Comparison of ENCODE assay signal across 40 cellular contexts in the genomic region with DNA sequence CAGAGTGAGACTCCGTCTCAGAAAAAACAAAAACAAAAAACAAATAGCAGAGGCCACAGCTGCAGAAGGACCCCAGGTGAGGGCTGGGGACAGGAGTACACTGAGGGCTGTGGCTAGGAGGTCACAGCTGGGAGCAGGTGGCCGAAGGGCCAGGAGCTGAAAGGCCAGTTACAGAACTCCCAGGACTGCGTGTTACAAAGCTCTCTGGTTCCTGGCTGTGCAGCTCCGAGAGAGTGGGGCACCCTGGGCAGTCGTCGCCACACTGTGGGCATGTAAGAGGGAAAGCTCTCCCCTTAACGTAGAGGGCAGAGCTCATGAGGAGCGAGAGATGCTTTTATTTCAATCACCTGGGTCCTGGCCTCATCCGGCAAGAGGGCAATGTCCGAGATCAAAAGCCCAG. TPM values are rescaled to one million over a fixed set of nuclear protein-coding genes. Genes with fewer than 3 reads are reported as not detected.
"Had no signal": no experiment of that assay in that cellular context is flagged by ENCODE, and none has a peak within 500 bp of the region (broad histone marks: within the 10 kb centered on the region; RNA-seq: fewer than 3 reads in every experiment).

No MANE protein-coding gene starts in this region.

- H3K9me3 ChIP-seq: adrenal gland, ascending aorta, body of pancreas, breast epithelium had no signal

- H3K4me1 ChIP-seq: ascending aorta, body of pancreas, breast epithelium had no signal

- H3K9me3 Mint-ChIP-seq: activated naive CD4-positive, alpha-beta T cell treated with anti-CD3 and anti-CD28 coated beads for 36 hours; activated naive CD4-positive, alpha-beta T cell treated with anti-CD3 and anti-CD28 coated beads, Interleukin-2, amount 10 ng/mL, durations not matched to agents 7 days and 5 days; activated naive CD4-positive, alpha-beta T cell treated with anti-CD3 and anti-CD28 coated beads, Interleukin-2, amount 50 U/mL, for 24 hours; activated naive CD8-positive, alpha-beta T cell treated with anti-CD3 and anti-CD28 coated beads, Interleukin-2, amount 10 ng/mL, durations not matched to agents 7 days and 5 days; activated naive CD8-positive, alpha-beta T cell treated with anti-CD3 and anti-CD28 coated beads, Interleukin-2, amount 50 U/mL, for 24 hours; activated T-cell treated with anti-CD3 and anti-CD28 coated beads, Interleukin-2, amount 50 U/mL, for 4 hours; activated T-helper 1 cell treated with anti-CD3 and anti-CD28 coated beads, Interleukin-12 subunit alpha, Interleukin-12 subunit beta, Interleukin-2, Interleukin-4 antibody, amounts not matched to agents 30 ng/mL and 10 ng/mL and 1 ng/mL, durations not matched to agents 14 hours and 24 hours and 36 hours; activated T-helper 17 cell treated with anti-CD3 and anti-CD28 coated beads, Interleukin-2, amount 50 U/mL, for 72 hours; central memory CD8-positive, alpha-beta T cell had no signal

- H3K4me3 ChIP-seq: adrenal gland, ascending aorta, body of pancreas, breast epithelium, cardiac muscle cell had no signal

- ATAC-seq: activated naive CD4-positive, alpha-beta T cell treated with anti-CD3 and anti-CD28 coated beads, Interleukin-2, amount 50 U/mL, for 72 hours; activated naive CD8-positive, alpha-beta T cell treated with anti-CD3 and anti-CD28 coated beads, Interleukin-2, amount 50 U/mL, for 24 hours; activated T-cell treated with anti-CD3 and anti-CD28 coated beads, Interleukin-2, amount 50 U/mL, for 4 hours; activated T-cell treated with anti-CD3 and anti-CD28 coated beads, Interleukin-2, amount 50 U/mL, for 72 hours; activated T-helper 17 cell treated with anti-CD3 and anti-CD28 coated beads, Interleukin-2, amount 50 U/mL, for 72 hours; body of pancreas had no signal

- H3K36me3 ChIP-seq: adrenal gland, ascending aorta, brain microvascular endothelial cell, breast epithelium, cardiac muscle cell had no signal

- H3K27ac ChIP-seq: adrenal gland, ascending aorta, body of pancreas, brain microvascular endothelial cell, breast epithelium, cardiac muscle cell had no signal

- H3K36me3 Mint-ChIP-seq: activated naive CD4-positive, alpha-beta T cell treated with anti-CD3 and anti-CD28 coated beads, Interleukin-2, amount 10 ng/mL, durations not matched to agents 7 days and 5 days; activated naive CD8-positive, alpha-beta T cell; activated naive CD8-positive, alpha-beta T cell treated with anti-CD3 and anti-CD28 coated beads, Interleukin-2, amount 10 ng/mL, durations not matched to agents 7 days and 5 days; brain had no signal

- H3K27ac Mint-ChIP-seq: activated naive CD4-positive, alpha-beta T cell treated with anti-CD3 and anti-CD28 coated beads for 36 hours; activated naive CD4-positive, alpha-beta T cell treated with anti-CD3 and anti-CD28 coated beads, Interleukin-2, amount 10 ng/mL, durations not matched to agents 7 days and 5 days; activated naive CD8-positive, alpha-beta T cell; activated naive CD8-positive, alpha-beta T cell treated with anti-CD3 and anti-CD28 coated beads for 36 hours; activated naive CD8-positive, alpha-beta T cell treated with anti-CD3 and anti-CD28 coated beads, Interleukin-2, amount 10 ng/mL, durations not matched to agents 7 days and 5 days; activated naive CD8-positive, alpha-beta T cell treated with anti-CD3 and anti-CD28 coated beads, Interleukin-2, amount 50 U/mL, for 24 hours; activated T-cell treated with anti-CD3 and anti-CD28 coated beads, Interleukin-2, amount 50 U/mL, for 24 hours; activated T-cell treated with anti-CD3 and anti-CD28 coated beads, Interleukin-2, amount 50 U/mL, for 72 hours; activated T-helper 1 cell treated with anti-CD3 and anti-CD28 coated beads, Interleukin-12 subunit alpha, Interleukin-12 subunit beta, Interleukin-2, Interleukin-4 antibody, amounts not matched to agents 30 ng/mL and 10 ng/mL and 1 ng/mL, durations not matched to agents 14 hours and 24 hours and 36 hours; activated T-helper 17 cell treated with anti-CD3 and anti-CD28 coated beads, Interleukin-2, amount 50 U/mL, for 72 hours; brain had no signal

- DNase-seq: activated gamma-delta T cell; activated gamma-delta T cell treated with Interleukin-2 at 50 U/mL for 16 hours; activated naive CD4-positive, alpha-beta T cell; activated naive CD4-positive, alpha-beta T cell treated with anti-CD3 and anti-CD28 coated beads for 36 hours; activated naive CD4-positive, alpha-beta T cell treated with anti-CD3 and anti-CD28 coated beads, Interleukin-2, amount 10 ng/mL, durations not matched to agents 7 days and 5 days; activated naive CD4-positive, alpha-beta T cell treated with anti-CD3 and anti-CD28 coated beads, Interleukin-2, amount 50 U/mL, for 16 hours; activated naive CD4-positive, alpha-beta T cell treated with Interleukin-2 at 50 U/mL for 16 hours; activated naive CD8-positive, alpha-beta T cell treated with anti-CD3 and anti-CD28 coated beads for 36 hours; activated naive CD8-positive, alpha-beta T cell treated with anti-CD3 and anti-CD28 coated beads, Interleukin-2, amount 10 ng/mL, durations not matched to agents 7 days and 5 days; activated naive CD8-positive, alpha-beta T cell treated with anti-CD3 and anti-CD28 coated beads, Interleukin-2, amount 50 U/mL, for 24 hours; activated T-cell treated with anti-CD3 and anti-CD28 coated beads for 4 hours; activated T-cell treated with anti-CD3 and anti-CD28 coated beads, Interleukin-2, amount 50 U/mL, for 1 hour; activated T-cell treated with anti-CD3 and anti-CD28 coated beads, Interleukin-2, amount 50 U/mL, for 24 hours; activated T-cell treated with anti-CD3 and anti-CD28 coated beads, Interleukin-2, amount 50 U/mL, for 4 hours; activated T-cell treated with anti-CD3 and anti-CD28 coated beads, Interleukin-2, amount 50 U/mL, for 48 hours; activated T-cell treated with anti-CD3 and anti-CD28 coated beads, Interleukin-2, amount 50 U/mL, for 72 hours; adrenal gland; amniotic stem cell; amygdala; anterior cingulate cortex; aorta; body of pancreas; brain microvascular endothelial cell; caudate nucleus; central memory CD4-positive, alpha-beta T cell; cerebellar nuclear complex had no signal

- H3K4me3 Mint-ChIP-seq: activated naive CD4-positive, alpha-beta T cell treated with anti-CD3 and anti-CD28 coated beads for 36 hours; activated naive CD4-positive, alpha-beta T cell treated with anti-CD3 and anti-CD28 coated beads, Interleukin-2, amount 10 ng/mL, durations not matched to agents 7 days and 5 days; activated naive CD4-positive, alpha-beta T cell treated with anti-CD3 and anti-CD28 coated beads, Interleukin-2, amount 50 U/mL, for 24 hours; activated naive CD8-positive, alpha-beta T cell; activated naive CD8-positive, alpha-beta T cell treated with anti-CD3 and anti-CD28 coated beads for 36 hours; activated naive CD8-positive, alpha-beta T cell treated with anti-CD3 and anti-CD28 coated beads, Interleukin-2, amount 10 ng/mL, durations not matched to agents 7 days and 5 days; activated naive CD8-positive, alpha-beta T cell treated with anti-CD3 and anti-CD28 coated beads, Interleukin-2, amount 50 U/mL, for 24 hours; activated T-cell treated with anti-CD3 and anti-CD28 coated beads, Interleukin-2, amount 50 U/mL, for 24 hours; activated T-cell treated with anti-CD3 and anti-CD28 coated beads, Interleukin-2, amount 50 U/mL, for 4 hours; activated T-cell treated with anti-CD3 and anti-CD28 coated beads, Interleukin-2, amount 50 U/mL, for 72 hours; activated T-helper 1 cell treated with anti-CD3 and anti-CD28 coated beads, Interleukin-12 subunit alpha, Interleukin-12 subunit beta, Interleukin-2, Interleukin-4 antibody, amounts not matched to agents 30 ng/mL and 10 ng/mL and 1 ng/mL, durations not matched to agents 14 hours and 24 hours and 36 hours; activated T-helper 17 cell treated with anti-CD3 and anti-CD28 coated beads, Interleukin-2, amount 50 U/mL, for 72 hours; brain; central memory CD8-positive, alpha-beta T cell had no signal

- H3K27me3 ChIP-seq: adrenal gland, ascending aorta, body of pancreas, brain microvascular endothelial cell, cardiac muscle cell had no signal

RNA-seq across cellular contexts. Expression of a gene that starts 10.1 kb away (rescaled TPM):
- total RNA-seq: astrocyte, bronchial epithelial cell, cardiac muscle cell, chondrocyte had no signal

RNA-seq across cellular contexts. Expression of a gene that starts 33.8 kb away (rescaled TPM):
- total RNA-seq: activated naive CD4-positive, alpha-beta T cell treated with anti-CD3 and anti-CD28 coated beads for 36 hours; activated naive CD4-positive, alpha-beta T cell treated with anti-CD3 and anti-CD28 coated beads, Interleukin-2, amount 50 U/mL, for 72 hours; activated naive CD8-positive, alpha-beta T cell treated with anti-CD3 and anti-CD28 coated beads for 36 hours; activated naive CD8-positive, alpha-beta T cell treated with anti-CD3 and anti-CD28 coated beads, Interleukin-2, amount 10 ng/mL, durations not matched to agents 7 days and 5 days; activated T-cell treated with anti-CD3 and anti-CD28 coated beads, Interleukin-2, amount 50 U/mL, for 4 hours; activated T-cell treated with anti-CD3 and anti-CD28 coated beads, Interleukin-2, amount 50 U/mL, for 72 hours; activated T-helper 1 cell treated with anti-CD3 and anti-CD28 coated beads, Interleukin-12 subunit alpha, Interleukin-12 subunit beta, Interleukin-2, Interleukin-4 antibody, amounts not matched to agents 30 ng/mL and 10 ng/mL and 1 ng/mL, durations not matched to agents 14 hours and 24 hours and 36 hours; activated T-helper 17 cell treated with anti-CD3 and anti-CD28 coated beads, Interleukin-2, amount 50 U/mL, for 72 hours; activated T-helper 2 cell treated with anti-CD3 and anti-CD28 coated beads, Interferon-gamma antibody, Interleukin-2, Interleukin-4, amounts not matched to agents 10 μg/mL and 5 μg/mL and 100 μg/mL, durations not matched to agents 14 hours and 24 hours and 36 hours; aorta; ascending aorta; astrocyte; body of pancreas; bronchial epithelial cell; cardiac muscle cell; chondrocyte had no signal
